In genomic region chr16:23676924-23677480, GRCh38 we compare ENCODE assay signal across 1 cellular context.
A peak's percentile ranks its signal among the peaks of the same experiment; 100 is the strongest.
TF ChIP-seq lines count a peak whose summit lies in the region.

No MANE protein-coding gene starts in this region.

TF ChIP-seq in HepG2, 621 proteins besides CTCF, POLR2A, EP300 and RAD21 (continued from another document and continues in another):
- TF ChIP-seq ZNF687 (CRISPR knock-in tag; IDR thresholded peaks at IDR 0.05), result no peak
- TF ChIP-seq ZNF3 (CRISPR knock-in tag; IDR thresholded peaks at IDR 0.05), result no peak
- TF ChIP-seq RARG (CRISPR knock-in tag; IDR thresholded peaks at IDR 0.05; ENCODE audit: low read depth), result no peak
- no peak for TF ChIP-seq MTA1 (CRISPR knock-in tag; IDR thresholded peaks at IDR 0.05; ENCODE audit: borderline replicate concordance)
- no peak for TF ChIP-seq ZIK1 (CRISPR knock-in tag; IDR thresholded peaks at IDR 0.05; ENCODE audit: borderline replicate concordance, low read depth)
- TF ChIP-seq ZNF276 (CRISPR knock-in tag; IDR thresholded peaks at IDR 0.05; ENCODE audit: low read depth), result no peak
- TF ChIP-seq PRMT3 (CRISPR knock-in tag; IDR thresholded peaks at IDR 0.05; ENCODE audit: borderline replicate concordance, low read depth), result no peak
- TF ChIP-seq ZNF740 (CRISPR knock-in tag; IDR thresholded peaks at IDR 0.05), result 0 out of 2 replicates have a peak, but pooled peaks have one; percentile 29
- no peak for TF ChIP-seq FOXK1 (CRISPR knock-in tag; IDR thresholded peaks at IDR 0.05; ENCODE audit: borderline replicate concordance, low read depth)
- no peak for TF ChIP-seq BATF2 (CRISPR knock-in tag; IDR thresholded peaks at IDR 0.05)
- TF ChIP-seq AGO2 (optimal IDR thresholded peaks at IDR 0.05; ENCODE audit: low read depth, low read length), result no peak
- TF ChIP-seq PITX1 (CRISPR knock-in tag; IDR thresholded peaks at IDR 0.05), result 0 out of 2 replicates have a peak, but pooled peaks have one; percentile 15
- TF ChIP-seq CAMTA2 (CRISPR knock-in tag; IDR thresholded peaks at IDR 0.05; ENCODE audit: borderline replicate concordance), result no peak
- no peak for TF ChIP-seq ZNF609 (CRISPR knock-in tag; IDR thresholded peaks at IDR 0.05; ENCODE audit: borderline replicate concordance)
- TF ChIP-seq ZNF816 (CRISPR knock-in tag; IDR thresholded peaks at IDR 0.05; ENCODE audit: borderline replicate concordance), result no peak
- TF ChIP-seq ATF6 (CRISPR knock-in tag; conservative IDR thresholded peaks at IDR 0.05), result no peak
- TF ChIP-seq KDM5B (CRISPR knock-in tag; IDR thresholded peaks at IDR 0.05; ENCODE audit: borderline replicate concordance), result no peak
- TF ChIP-seq, protein P1, sequence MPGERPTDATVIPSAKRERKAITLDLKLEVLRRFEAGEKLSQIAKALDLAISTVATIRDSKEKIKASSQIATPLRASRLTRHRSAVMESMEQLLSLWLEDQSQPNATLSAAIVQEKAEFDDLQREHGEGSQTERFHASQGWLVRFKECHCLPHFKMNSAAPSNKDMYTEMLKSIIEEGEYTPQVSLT (CRISPR knock-in tag; IDR thresholded peaks at IDR 0.05; ENCODE audit: borderline replicate concordance, low read depth), result no peak
- no peak for TF ChIP-seq SOX6 (IDR thresholded peaks at IDR 0.05)
- no peak for TF ChIP-seq SOX6 (CRISPR knock-in tag; IDR thresholded peaks at IDR 0.05)
- TF ChIP-seq FOXJ3 (CRISPR knock-in tag; IDR thresholded peaks at IDR 0.05; ENCODE audit: borderline replicate concordance), result no peak
- peak; percentile 27; the same call in 1 of the 2 replicates for TF ChIP-seq SAP130 (CRISPR knock-in tag; IDR thresholded peaks at IDR 0.05; ENCODE audit: low read depth)
- no peak for TF ChIP-seq ZNF800 (CRISPR knock-in tag; IDR thresholded peaks at IDR 0.05)
- no peak for TF ChIP-seq ZNF383 (CRISPR knock-in tag; IDR thresholded peaks at IDR 0.05; ENCODE audit: borderline replicate concordance)
- TF ChIP-seq NCOA5 (CRISPR knock-in tag; IDR thresholded peaks at IDR 0.05), result no peak
- TF ChIP-seq RFX5 (IDR thresholded peaks at IDR 0.05; ENCODE audit: low read depth, low read length), result no peak
- TF ChIP-seq ZBTB7B (CRISPR knock-in tag; IDR thresholded peaks at IDR 0.05), result no peak
- TF ChIP-seq ZNF563 (CRISPR knock-in tag; IDR thresholded peaks at IDR 0.05), result no peak
- TF ChIP-seq SP4 (CRISPR knock-in tag; IDR thresholded peaks at IDR 0.05), result no peak
- TF ChIP-seq HOXD1 (CRISPR knock-in tag; IDR thresholded peaks at IDR 0.05), result no peak
- TF ChIP-seq, protein P2, sequence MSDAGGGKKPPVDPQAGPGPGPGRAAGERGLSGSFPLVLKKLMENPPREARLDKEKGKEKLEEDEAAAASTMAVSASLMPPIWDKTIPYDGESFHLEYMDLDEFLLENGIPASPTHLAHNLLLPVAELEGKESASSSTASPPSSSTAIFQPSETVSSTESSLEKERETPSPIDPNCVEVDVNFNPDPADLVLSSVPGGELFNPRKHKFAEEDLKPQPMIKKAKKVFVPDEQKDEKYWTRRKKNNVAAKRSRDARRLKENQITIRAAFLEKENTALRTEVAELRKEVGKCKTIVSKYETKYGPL (CRISPR knock-in tag; IDR thresholded peaks at IDR 0.05), result no peak
- TF ChIP-seq HNF4G (IDR thresholded peaks at IDR 0.05; ENCODE audit: borderline replicate concordance, low read depth, low read length), result peak; percentile 36; the same call in 1 of the 2 replicates
- no peak for TF ChIP-seq HNF4G (CRISPR knock-in tag; IDR thresholded peaks at IDR 0.05; ENCODE audit: borderline replicate concordance, low read depth)
- no peak for TF ChIP-seq ATM (IDR thresholded peaks at IDR 0.05; ENCODE audit: borderline replicate concordance)
- TF ChIP-seq ZNF460 (CRISPR knock-in tag; IDR thresholded peaks at IDR 0.05; ENCODE audit: borderline replicate concordance), result no peak
- no peak for TF ChIP-seq ZNF367 (CRISPR knock-in tag; IDR thresholded peaks at IDR 0.05; ENCODE audit: borderline replicate concordance)
- TF ChIP-seq ZKSCAN1 (IDR thresholded peaks at IDR 0.05; ENCODE audit: low read length), result no peak
- TF ChIP-seq ZNF275 (CRISPR knock-in tag; IDR thresholded peaks at IDR 0.05; ENCODE audit: borderline replicate concordance), result no peak
- no peak for TF ChIP-seq REL (CRISPR knock-in tag; conservative IDR thresholded peaks at IDR 0.05)
- TF ChIP-seq YEATS4 (CRISPR knock-in tag; IDR thresholded peaks at IDR 0.05; ENCODE audit: borderline replicate concordance), result no peak
- TF ChIP-seq ZBTB38 (CRISPR knock-in tag; IDR thresholded peaks at IDR 0.05), result peak; percentile 86
- no peak for TF ChIP-seq ZNF570 (CRISPR knock-in tag; IDR thresholded peaks at IDR 0.05; ENCODE audit: borderline replicate concordance)
